In the genomic region with DNA sequence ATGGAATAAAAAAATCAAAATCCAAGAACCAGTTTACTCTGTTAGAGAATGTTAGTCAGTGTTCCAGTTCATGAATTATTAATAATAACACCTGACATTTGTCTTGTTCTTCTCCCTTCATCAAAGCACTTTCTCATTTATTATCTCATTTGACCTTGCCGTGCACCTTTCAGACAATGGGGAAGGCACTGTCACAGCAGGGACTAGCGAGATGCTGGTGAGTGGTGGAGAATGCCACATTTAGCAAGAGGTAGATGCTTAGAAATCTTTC, we compare ENCODE assay signal across 19 cellular contexts. TPM values are rescaled to one million over a fixed set of nuclear protein-coding genes. Genes with fewer than 3 reads are reported as not detected.
A peak's percentile ranks its signal among the peaks of the same experiment; 100 is the strongest.
DNase-seq lines count a peak whose midpoint lies in the region; TF ChIP-seq lines count a peak whose summit lies in the region.
"Had no signal": no experiment of that assay in that cellular context is flagged by ENCODE, and none has a peak within 500 bp of the region (broad histone marks: within the 10 kb centered on the region; RNA-seq: fewer than 3 reads in every experiment).

No MANE protein-coding gene starts in this region.

- DNase-seq in DMS79 treated with DMSO at 0.1 percent for 48 hours (lab: John Stamatoyannopoulos, UW), result peak; percentile 72
- DNase-seq in DMS79 (lab: John Stamatoyannopoulos, UW), result no peak
- peak; percentile 40 for DNase-seq in NCI-H146 treated with DMSO at 0.1 percent for 48 hours (lab: John Stamatoyannopoulos, UW; ENCODE audit: unreplicated experiment)
- DNase-seq in endothelial cell (ENCODE audit: low spot score), result no peak
- no peak for DNase-seq in NK-92 treated with Interleukin-12 subunit alpha and Interleukin-12 subunit beta, amount 100 ng/mL, for 24 hours (lab: John Stamatoyannopoulos, UW)
- no peak for DNase-seq in effector CD4-positive, alpha-beta T cell
- DNase-seq: ACHN; BE2C; CD8-positive, alpha-beta memory T cell; DMS 273 treated with DMSO at 0.1 percent for 48 hours; DND-41; Karpas-422; NCI-H1092; NCI-H1417 treated with DMSO at 0.1 percent for 48 hours; NCI-H187 treated with DMSO at 0.1 percent for 48 hours; NCI-H526 treated with DMSO at 0.1 percent for 48 hours; SK-N-SH had no signal

- no peaks in the 10 kb centered on the region for H3K36me3 Mint-ChIP-seq in brain
- no peaks in the 10 kb centered on the region for H3K36me3 Mint-ChIP-seq in endothelial cell (ENCODE audit: low read depth, unreplicated experiment)
- H3K36me3 Mint-ChIP-seq: CD14-positive monocyte; CD8-positive, alpha-beta memory T cell had no signal

- H3K27ac Mint-ChIP-seq in brain, result peak overlapping the region in 4 of 5 experiments; percentile 52 to 87 (median 81)
- no peak overlapping the region for H3K27ac Mint-ChIP-seq in endothelial cell (ENCODE audit: unreplicated experiment)
- H3K27ac Mint-ChIP-seq: CD14-positive monocyte had no signal

- H3K9me3 Mint-ChIP-seq in brain (peaks cover 2 to 10% (median 7%) of the 10 kb centered on the region in 5 experiments), endothelial cell (ENCODE audit: unreplicated experiment) (peaks cover 4% of the 10 kb centered on the region)

- H3K4me1 Mint-ChIP-seq in brain (peaks cover 34% of the 10 kb centered on the region), endothelial cell (ENCODE audit: unreplicated experiment) (peaks cover 7% of the 10 kb centered on the region)

- H3K27me3 Mint-ChIP-seq in brain (no peaks in the 10 kb centered on the region), endothelial cell (ENCODE audit: unreplicated experiment) (peaks cover 3% of the 10 kb centered on the region)

- H3K4me3 Mint-ChIP-seq in brain, result no peak overlapping the region
- H3K4me3 Mint-ChIP-seq in endothelial cell (ENCODE audit: unreplicated experiment), result no peak overlapping the region
- H3K4me3 Mint-ChIP-seq: CD14-positive monocyte; CD8-positive, alpha-beta memory T cell had no signal

- TF ChIP-seq CTCF in brain (conservative IDR thresholded peaks at IDR 0.05), result no peak
- no peak for TF ChIP-seq CTCF in endothelial cell (IDR thresholded peaks at IDR 0.05; ENCODE audit: unreplicated experiment)

RNA-seq across cellular contexts. Expression of gene XRCC2, which starts 34.1 kb away (rescaled TPM):
- 1.2 TPM for polyA plus RNA-seq in brain (ENCODE audit: insufficient read depth, low read depth, low replicate concordance)
- total RNA-seq in endothelial cell (ENCODE audit: unreplicated experiment), result 2.9 TPM

RNA-seq across cellular contexts. Expression of gene ACTR3B, which starts 49.5 kb away (rescaled TPM):
- polyA plus RNA-seq in brain (ENCODE audit: insufficient read depth, low read depth, low replicate concordance), result 22.4 TPM
- 8.7 TPM for total RNA-seq in endothelial cell (ENCODE audit: unreplicated experiment)

Comparison
In these comparisons a context has a peak if more than half of its experiments do, and no peak if none do; other contexts are left out.
1. DNase-seq: peak in DMS79 treated with DMSO at 0.1 percent for 48 hours (single experiment) and NCI-H146 treated with DMSO at 0.1 percent for 48 hours (single experiment); none in DMS79 (single experiment), endothelial cell (single experiment), NK-92 treated with Interleukin-12 subunit alpha and Interleukin-12 subunit beta, amount 100 ng/mL, for 24 hours (single experiment) and effector CD4-positive, alpha-beta T cell (single experiment).